ENCODE assay signal across 8 cellular contexts in the genomic region with DNA sequence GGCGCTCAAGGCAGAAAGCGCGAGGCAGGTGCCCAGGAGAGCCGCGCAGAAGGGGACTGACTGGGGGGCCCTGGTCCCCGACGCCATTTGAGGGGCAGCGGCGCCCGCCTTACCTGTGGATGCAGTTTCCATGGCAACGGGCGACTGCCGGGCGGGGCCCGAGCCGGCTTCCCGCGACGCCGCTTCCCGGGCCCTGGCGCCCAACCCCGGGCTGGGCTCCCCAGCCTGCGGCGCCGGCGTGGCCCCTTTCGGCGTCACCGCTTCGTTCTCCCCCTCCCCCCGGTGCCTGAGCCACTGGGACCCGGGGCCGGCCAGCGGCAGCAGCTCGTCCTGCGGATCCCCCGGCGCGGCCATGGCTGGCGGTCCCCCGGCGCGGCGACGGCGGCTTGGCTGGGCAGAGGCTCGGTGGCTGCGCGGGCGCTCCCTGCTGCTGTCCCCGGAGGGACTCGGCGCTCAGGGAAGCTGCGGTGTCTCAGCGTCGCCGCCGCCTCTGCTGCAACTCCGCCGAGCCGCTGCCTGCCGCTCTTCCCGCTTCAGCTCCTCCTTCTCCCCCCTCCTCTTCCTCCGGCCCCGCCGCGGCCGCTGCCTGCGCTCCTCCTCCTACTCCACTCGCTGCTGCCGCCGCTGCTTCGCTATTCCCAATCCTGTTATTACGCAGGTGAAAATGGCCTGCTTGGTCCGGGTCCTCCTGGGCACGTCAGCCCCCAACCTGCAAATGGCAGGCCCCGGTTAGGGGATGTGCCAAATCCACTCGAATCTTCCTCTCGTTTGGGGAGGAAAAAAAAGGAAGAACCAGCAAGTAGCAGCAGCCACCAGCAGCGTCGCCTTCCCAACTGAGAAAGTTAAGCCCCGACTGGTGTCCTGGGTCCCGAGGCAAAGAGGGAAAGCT. TPM values are rescaled to one million over a fixed set of nuclear protein-coding genes. Genes with fewer than 3 reads are reported as not detected.
DNase-seq lines count a peak whose midpoint lies in the region; ATAC-seq and TF ChIP-seq lines count a peak whose summit lies in the region.

RTN1 (minus strand) TSS at position 500 of the 889 bp plus-strand sequence; CDS start at position 354, 146 bp downstream.

- H3K27ac ChIP-seq in effector memory CD4-positive, alpha-beta T cell (ENCODE audit: insufficient read depth, low read length, poor library complexity, severe bottlenecking): no peak within 1 kb of the TSS

- no peaks in the 10 kb centered on the region for H3K79me2 ChIP-seq in Loucy (ENCODE audit: insufficient read depth, low read length)

- H3K36me3 ChIP-seq in Loucy (ENCODE audit: insufficient read depth, low read length): no peaks in the 10 kb centered on the region
- no peaks in the 10 kb centered on the region for H3K36me3 ChIP-seq in skeletal muscle satellite cell (ENCODE audit: insufficient read depth, low read length)
- no peaks in the 10 kb centered on the region for H3K36me3 ChIP-seq in effector memory CD4-positive, alpha-beta T cell (ENCODE audit: control insufficient read depth, insufficient read depth, low read length)

- peak within 1 kb of the TSS; percentile 70 for H3K4me3 Mint-ChIP-seq in Calu3 (ENCODE audit: low read depth, unreplicated experiment)

- intact Hi-C loops in Calu3 (cut with micrococcal nuclease; ENCODE audit: unreplicated experiment): no loop called here

- H3K4me3 ChIP-seq in Loucy (ENCODE audit: low read length, poor library complexity, severe bottlenecking) (peak within 1 kb of the TSS; percentile 76), cardiac fibroblast (replicated peaks in 1 of 2; ENCODE audit: low read depth in 2 of 2, low read length in 2 of 2) (peak within 1 kb of the TSS; percentile 47 to 48), skeletal muscle satellite cell (ENCODE audit: low read length) (peak within 1 kb of the TSS; percentile 79)
- H3K4me3 ChIP-seq in effector memory CD4-positive, alpha-beta T cell (ENCODE audit: insufficient read depth, low read depth, low read length, poor library complexity, severe bottlenecking): no peak within 1 kb of the TSS

- no peaks in the 10 kb centered on the region for H4K20me1 ChIP-seq in Loucy (ENCODE audit: insufficient read depth, low read length, poor library complexity, severe bottlenecking)

- H3K27me3 ChIP-seq in Loucy (ENCODE audit: insufficient read depth, low read length, poor library complexity, severe bottlenecking) (peaks cover 14% of the 10 kb centered on the region), skeletal muscle satellite cell (ENCODE audit: control insufficient read depth, insufficient read depth, low read length) (peaks cover 3% of the 10 kb centered on the region)
- peaks cover 16% of the 10 kb centered on the region for H3K27me3 ChIP-seq in effector memory CD4-positive, alpha-beta T cell (replicated peaks; ENCODE audit: control insufficient read depth, insufficient read depth, low read length, poor library complexity, severe bottlenecking)

- H3K4me1 Mint-ChIP-seq in Calu3 (ENCODE audit: low read depth, unreplicated experiment): no peaks in the 10 kb centered on the region

- peaks cover 53% of the 10 kb centered on the region for H3K27me3 Mint-ChIP-seq in Calu3 (ENCODE audit: unreplicated experiment)

- H3K9ac ChIP-seq in Loucy (ENCODE audit: low read depth, low read length, poor library complexity, severe bottlenecking) (peak within 1 kb of the TSS; percentile 61), skeletal muscle satellite cell (ENCODE audit: low read depth, low read length) (peak within 1 kb of the TSS; percentile 70)

- peaks cover 7% of the 10 kb centered on the region for H3K4me1 ChIP-seq in Loucy (ENCODE audit: insufficient read depth, low read length, poor library complexity, severe bottlenecking)
- H3K4me1 ChIP-seq in skeletal muscle satellite cell (ENCODE audit: control insufficient read depth, insufficient read depth, low read length): peaks cover 13% of the 10 kb centered on the region
- H3K4me1 ChIP-seq in effector memory CD4-positive, alpha-beta T cell (ENCODE audit: control insufficient read depth, insufficient read depth, low read length, poor library complexity, severe bottlenecking): peaks cover 11% of the 10 kb centered on the region

- no peaks in the 10 kb centered on the region for H3F3A ChIP-seq in Loucy (ENCODE audit: low read depth)

- peak; percentile 82 for ATAC-seq in GM21390 (IDR thresholded peaks at IDR 0.05; ENCODE audit: unreplicated experiment)

- peak within 1 kb of the TSS; percentile 94 for H2AFZ ChIP-seq in Loucy (ENCODE audit: low read length)

- H3K9me2 ChIP-seq in Loucy (replicated peaks; ENCODE audit: low read depth, low read length): no peaks in the 10 kb centered on the region

- CTCF ChIA-PET in Calu3 (lab: Charles Lee): no interaction called here

- H3K4me2 ChIP-seq in Loucy (ENCODE audit: low read depth, low read length, poor library complexity, severe bottlenecking): peak within 1 kb of the TSS; percentile 99
- H3K4me2 ChIP-seq in skeletal muscle satellite cell (ENCODE audit: low read length): peak within 1 kb of the TSS; percentile 91

- TF ChIP-seq CTCF in Calu3 (IDR thresholded peaks at IDR 0.05; ENCODE audit: unreplicated experiment) (no peak), Loucy (conservative IDR thresholded peaks at IDR 0.05; ENCODE audit: low read length) (no peak), cardiac fibroblast (IDR thresholded peaks at IDR 0.05; ENCODE audit: low read depth, low read length) (peak; percentile 2)

- H3K27ac Mint-ChIP-seq in Calu3 (ENCODE audit: unreplicated experiment): no peak within 1 kb of the TSS

- no peaks in the 10 kb centered on the region for H3K9me3 ChIP-seq in Loucy (ENCODE audit: insufficient read depth, low read depth, low read length)
- no peaks in the 10 kb centered on the region for H3K9me3 ChIP-seq in skeletal muscle satellite cell (replicated peaks; ENCODE audit: low read length)
- no peaks in the 10 kb centered on the region for H3K9me3 ChIP-seq in effector memory CD4-positive, alpha-beta T cell (ENCODE audit: control insufficient read depth, low read length)

- no peaks in the 10 kb centered on the region for H3K36me3 Mint-ChIP-seq in Calu3 (ENCODE audit: insufficient read depth, unreplicated experiment)

- no peaks in the 10 kb centered on the region for H3K9me3 Mint-ChIP-seq in Calu3 (ENCODE audit: low read depth, unreplicated experiment)

- DNase-seq in Calu3 (peak; percentile 17), SHP77 treated with DMSO at 0.1 percent for 48 hours (lab: John Stamatoyannopoulos, UW) (peak; percentile 23), cardiac fibroblast (ENCODE audit: low read depth in 2 of 2) (peak; percentile 27 to 49), islet precursor cell (peak; percentile 86)
- DNase-seq in effector memory CD4-positive, alpha-beta T cell: no peak

- no TSS peak for BruUV-seq in Calu3 (replicated peaks; lab: Mats Ljungman, UMichigan)

RNA-seq across cellular contexts. Expression of gene RTN1, which starts in this region (rescaled TPM):
- not detected in 2 replicates for total RNA-seq in Calu3 (2022)
- total RNA-seq in skeletal muscle satellite cell (2012; rRNA removed): 0.25 and 0.44 TPM in 2 replicates

Comparison
In these comparisons a context has a peak if more than half of its experiments do, and no peak if none do; other contexts are left out.
1. Peak in DNase-seq in Calu3; RNA of the gene not detected or under 1 TPM.
2. DNase-seq: peak in SHP77 treated with DMSO at 0.1 percent for 48 hours (single experiment), cardiac fibroblast (2 of 2) and islet precursor cell (single experiment); none in effector memory CD4-positive, alpha-beta T cell (0 of 3).